ENCODE assay signal across 1 cellular context in genomic region chr4:147709999-147710398, GRCh38.
TF ChIP-seq lines count a peak whose summit lies in the region.

No MANE protein-coding gene starts in this region.

TF ChIP-seq in K562, 482 proteins besides CTCF, POLR2A, EP300 and RAD21:
- TF ChIP-seq MEF2A (IDR thresholded peaks at IDR 0.05; ENCODE audit: control insufficient read depth, low read depth, low read length) (no peak), CBX1 (IDR thresholded peaks at IDR 0.05; ENCODE audit: low read depth) (no peak), KDM5B (IDR thresholded peaks at IDR 0.05; ENCODE audit: insufficient replicate concordance, low read depth, low read length) (no peak), ZBTB33 (CRISPR knock-in tag; IDR thresholded peaks at IDR 0.05) (peak; percentile 36; the same call in 1 of the 2 replicates)
